Comparison of ENCODE assay signal across 8 cellular contexts in genomic region chr19:21328885-21329605, GRCh38. TPM values are rescaled to one million over a fixed set of nuclear protein-coding genes. Genes with fewer than 3 reads are reported as not detected.
DNase-seq lines count a peak whose midpoint lies in the region; TF ChIP-seq lines count a peak whose summit lies in the region.

TSS of gene ZNF708 (minus strand) at chr19:21329410. CDS start at chr19:21329212, 198 bp downstream.

- H3K36me3 Mint-ChIP-seq in activated naive CD4-positive, alpha-beta T cell treated with anti-CD3 and anti-CD28 coated beads, Interleukin-2, amount 10 ng/mL, durations not matched to agents 7 days and 5 days: peaks cover 44% of the 10 kb centered on the region

- POLR2A ChIA-PET in HEK293 (lab: Yijun Ruan, JAX): interaction anchor here (0.6 to 1.9 kb wide), 19 partner anchors 8 to 553 kb away, joined by 3 to 30 read pairs (median 5); partner anchors contain the start of genes ZNF100, ZNF429, ZNF430 and ZNF431

- H3K9me3 ChIP-seq in HEK293 (ENCODE audit: control insufficient read depth, insufficient read depth, low read depth, low read length): 0 out of 2 replicates have a peak, but pooled peaks cover 3% of the 10 kb centered on the region
- H3K9me3 ChIP-seq in SK-N-MC (ENCODE audit: low read depth, low read length): peaks cover 4% of the 10 kb centered on the region; the same call in 1 of the 2 replicates

- peak within 1 kb of the TSS; percentile 88 for H3K9ac ChIP-seq in SK-N-MC (ENCODE audit: insufficient read length)

- no peaks in the 10 kb centered on the region for H3K4me1 ChIP-seq in HEK293 (ENCODE audit: control insufficient read depth, insufficient read depth, low read length)

- H3K27ac ChIP-seq in HEK293 (ENCODE audit: extremely low read depth, low read depth, low read length) (peak within 1 kb of the TSS; percentile 75), SK-N-MC (peak within 1 kb of the TSS; percentile 85), temporal lobe (ENCODE audit: low read depth, low read length) (peak within 1 kb of the TSS; percentile 96)

- H3K36me3 ChIP-seq in HEK293 (ENCODE audit: control insufficient read depth in 2 of 2, insufficient read depth in 1 of 2, low read length in 2 of 2): peaks cover 12 to 16% of the 10 kb centered on the region in 2 experiments; a peak in 2 of 3 replicates
- H3K36me3 ChIP-seq in SK-N-MC (ENCODE audit: insufficient read depth, low read length): peaks cover 18% of the 10 kb centered on the region

- peak; percentile 86 for DNase-seq in GDM1 (lab: John Stamatoyannopoulos, UW)
- peak; percentile 98 for DNase-seq in MV-4-11 (lab: John Stamatoyannopoulos, UW)
- peak; percentile 18 for DNase-seq in SK-N-MC (ENCODE audit: low read depth, low spot score)
- DNase-seq in activated naive CD4-positive, alpha-beta T cell treated with anti-CD3 and anti-CD28 coated beads, Interleukin-2, amount 10 ng/mL, durations not matched to agents 7 days and 5 days: peak; percentile 88
- DNase-seq in globus pallidus (ENCODE audit: low spot score): peak; percentile 98
- peak; percentile 94 for DNase-seq in occipital lobe (lab: John Stamatoyannopoulos, UW)

- H3K4me1 Mint-ChIP-seq in activated naive CD4-positive, alpha-beta T cell treated with anti-CD3 and anti-CD28 coated beads, Interleukin-2, amount 10 ng/mL, durations not matched to agents 7 days and 5 days: peaks cover 38% of the 10 kb centered on the region

- H3K27ac Mint-ChIP-seq in activated naive CD4-positive, alpha-beta T cell treated with anti-CD3 and anti-CD28 coated beads, Interleukin-2, amount 10 ng/mL, durations not matched to agents 7 days and 5 days: peak within 1 kb of the TSS; percentile 99

- peak within 1 kb of the TSS; percentile 98 for H3K4me3 Mint-ChIP-seq in activated naive CD4-positive, alpha-beta T cell treated with anti-CD3 and anti-CD28 coated beads, Interleukin-2, amount 10 ng/mL, durations not matched to agents 7 days and 5 days

- no peaks in the 10 kb centered on the region for H3K27me3 Mint-ChIP-seq in activated naive CD4-positive, alpha-beta T cell treated with anti-CD3 and anti-CD28 coated beads, Interleukin-2, amount 10 ng/mL, durations not matched to agents 7 days and 5 days

- no peak for TF ChIP-seq CTCF in HEK293 (tag by site-specific recombination; IDR thresholded peaks at IDR 0.05)

- CTCF ChIA-PET in HEK293 (lab: Yijun Ruan, JAX): no interaction called here
- CTCF ChIA-PET in activated naive CD4-positive, alpha-beta T cell treated with anti-CD3 and anti-CD28 coated beads, Interleukin-2, amount 10 ng/mL, durations not matched to agents 7 days and 5 days (lab: Charles Lee): interaction anchor here (0.6 kb wide), 1 partner anchor 30 kb away, joined by 4 read pairs; the partner anchor contains the start of gene ZNF738

- peak within 1 kb of the TSS; percentile 88 for H3K4me3 ChIP-seq in HEK293 (ENCODE audit: low read depth, low read length)
- H3K4me3 ChIP-seq in SK-N-MC: peak within 1 kb of the TSS; percentile 95

- H3K9me3 Mint-ChIP-seq in activated naive CD4-positive, alpha-beta T cell treated with anti-CD3 and anti-CD28 coated beads, Interleukin-2, amount 10 ng/mL, durations not matched to agents 7 days and 5 days: peaks cover 32% of the 10 kb centered on the region

TF ChIP-seq in HEK293, 187 proteins besides CTCF, POLR2A, EP300 and RAD21 (continues in another document):
- TF ChIP-seq ZFP69B (tag by site-specific recombination; IDR thresholded peaks at IDR 0.05) (no peak), PRDM1 (tag by site-specific recombination; IDR thresholded peaks at IDR 0.05) (no peak), ZBTB1 (tag by site-specific recombination; IDR thresholded peaks at IDR 0.05) (no peak), ZNF596 (tag by site-specific recombination; IDR thresholded peaks at IDR 0.05) (no peak), ZNF629 (tag by site-specific recombination; IDR thresholded peaks at IDR 0.05) (0 out of 2 replicates have a peak, but pooled peaks have one; percentile 31), TRIM28 (IDR thresholded peaks at IDR 0.05; ENCODE audit: borderline replicate concordance, low read length) (0 out of 2 replicates have a peak, but pooled peaks have one; percentile 51), ZNF837 (tag by site-specific recombination; IDR thresholded peaks at IDR 0.05) (no peak), ZNF561 (tag by site-specific recombination; IDR thresholded peaks at IDR 0.05; ENCODE audit: borderline replicate concordance) (0 out of 2 replicates have a peak, but pooled peaks have one; percentile 28), ZNF311 (tag by site-specific recombination; IDR thresholded peaks at IDR 0.05; ENCODE audit: borderline replicate concordance) (no peak), IKZF3 (tag by site-specific recombination; IDR thresholded peaks at IDR 0.05) (no peak), KLF1 (tag by site-specific recombination; IDR thresholded peaks at IDR 0.05) (no peak), INSM2 (tag by site-specific recombination; IDR thresholded peaks at IDR 0.05) (no peak), ZNF521 (tag by site-specific recombination; IDR thresholded peaks at IDR 0.05) (no peak), ZNF335 (tag by site-specific recombination; conservative IDR thresholded peaks at IDR 0.05) (peak; percentile 46; the same call in 1 of the 2 replicates), ZNF202 (tag by site-specific recombination; IDR thresholded peaks at IDR 0.05; ENCODE audit: borderline replicate concordance) (no peak), ZNF621 (tag by site-specific recombination; IDR thresholded peaks at IDR 0.05) (no peak), ZNF302 (tag by site-specific recombination; IDR thresholded peaks at IDR 0.05; ENCODE audit: low read depth) (no peak), ZNF654 (tag by site-specific recombination; IDR thresholded peaks at IDR 0.05; ENCODE audit: low read depth) (no peak), ZBTB17 (tag by site-specific recombination; IDR thresholded peaks at IDR 0.05) (peak; percentile 71), ZNF223 (tag by site-specific recombination; IDR thresholded peaks at IDR 0.05) (no peak), ZSCAN30 (tag by site-specific recombination; IDR thresholded peaks at IDR 0.05) (0 out of 2 replicates have a peak, but pooled peaks have one; percentile 33), ZNF626 (tag by site-specific recombination; IDR thresholded peaks at IDR 0.05) (no peak), ZNF747 (tag by site-specific recombination; IDR thresholded peaks at IDR 0.05) (no peak), ZBTB8A (tag by site-specific recombination; IDR thresholded peaks at IDR 0.05) (peak; percentile 70), ZNF10 (tag by site-specific recombination; IDR thresholded peaks at IDR 0.05) (peak; percentile 61; the same call in 1 of the 2 replicates), ZNF776 (tag by site-specific recombination; IDR thresholded peaks at IDR 0.05; ENCODE audit: borderline replicate concordance) (no peak), ZNF785 (tag by site-specific recombination; IDR thresholded peaks at IDR 0.05) (no peak), SP3 (tag by site-specific recombination; IDR thresholded peaks at IDR 0.05) (peak; percentile 29), ZSCAN16 (tag by site-specific recombination; IDR thresholded peaks at IDR 0.05) (no peak), SCRT2 (tag by site-specific recombination; IDR thresholded peaks at IDR 0.05) (peak; percentile 56; the same call in 1 of the 2 replicates)
- TF ChIP-seq, protein P1, sequence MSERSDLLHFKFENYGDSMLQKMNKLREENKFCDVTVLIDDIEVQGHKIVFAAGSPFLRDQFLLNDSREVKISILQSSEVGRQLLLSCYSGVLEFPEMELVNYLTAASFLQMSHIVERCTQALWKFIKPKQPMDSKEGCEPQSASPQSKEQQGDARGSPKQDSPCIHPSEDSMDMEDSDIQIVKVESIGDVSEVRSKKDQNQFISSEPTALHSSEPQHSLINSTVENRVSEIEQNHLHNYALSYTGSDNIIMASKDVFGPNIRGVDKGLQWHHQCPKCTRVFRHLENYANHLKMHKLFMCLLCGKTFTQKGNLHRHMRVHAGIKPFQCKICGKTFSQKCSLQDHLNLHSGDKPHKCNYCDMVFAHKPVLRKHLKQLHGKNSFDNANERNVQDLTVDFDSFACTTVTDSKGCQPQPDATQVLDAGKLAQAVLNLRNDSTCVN (tag by site-specific recombination; optimal IDR thresholded peaks at IDR 0.05): peak; percentile 27
- TF ChIP-seq, protein P2, sequence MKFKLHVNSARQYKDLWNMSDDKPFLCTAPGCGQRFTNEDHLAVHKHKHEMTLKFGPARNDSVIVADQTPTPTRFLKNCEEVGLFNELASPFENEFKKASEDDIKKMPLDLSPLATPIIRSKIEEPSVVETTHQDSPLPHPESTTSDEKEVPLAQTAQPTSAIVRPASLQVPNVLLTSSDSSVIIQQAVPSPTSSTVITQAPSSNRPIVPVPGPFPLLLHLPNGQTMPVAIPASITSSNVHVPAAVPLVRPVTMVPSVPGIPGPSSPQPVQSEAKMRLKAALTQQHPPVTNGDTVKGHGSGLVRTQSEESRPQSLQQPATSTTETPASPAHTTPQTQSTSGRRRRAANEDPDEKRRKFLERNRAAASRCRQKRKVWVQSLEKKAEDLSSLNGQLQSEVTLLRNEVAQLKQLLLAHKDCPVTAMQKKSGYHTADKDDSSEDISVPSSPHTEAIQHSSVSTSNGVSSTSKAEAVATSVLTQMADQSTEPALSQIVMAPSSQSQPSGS (tag by site-specific recombination; IDR thresholded peaks at IDR 0.05; ENCODE audit: low read depth): no peak

RNA-seq across cellular contexts. Expression of gene ZNF708, which starts in this region (rescaled TPM):
- 64.3 TPM for total RNA-seq in occipital lobe
- 47.5 TPM for total RNA-seq in temporal lobe

Comparison
In these comparisons a context has a peak if more than half of its experiments do, and no peak if none do; other contexts are left out.
1. Peak in every context shown above with its lines: DNase-seq, H3K4me3 ChIP-seq and H3K27ac ChIP-seq.
2. DNase-seq: peak in every context shown above with its lines; median percentile 98 in MV-4-11; 98 in globus pallidus; 94 in occipital lobe; 88 in activated naive CD4-positive, alpha-beta T cell treated with anti-CD3 and anti-CD28 coated beads, Interleukin-2, amount 10 ng/mL, durations not matched to agents 7 days and 5 days; 86 in GDM1; 18 in SK-N-MC.